19 cellular contexts compared by ENCODE assay signal in the genomic region with DNA sequence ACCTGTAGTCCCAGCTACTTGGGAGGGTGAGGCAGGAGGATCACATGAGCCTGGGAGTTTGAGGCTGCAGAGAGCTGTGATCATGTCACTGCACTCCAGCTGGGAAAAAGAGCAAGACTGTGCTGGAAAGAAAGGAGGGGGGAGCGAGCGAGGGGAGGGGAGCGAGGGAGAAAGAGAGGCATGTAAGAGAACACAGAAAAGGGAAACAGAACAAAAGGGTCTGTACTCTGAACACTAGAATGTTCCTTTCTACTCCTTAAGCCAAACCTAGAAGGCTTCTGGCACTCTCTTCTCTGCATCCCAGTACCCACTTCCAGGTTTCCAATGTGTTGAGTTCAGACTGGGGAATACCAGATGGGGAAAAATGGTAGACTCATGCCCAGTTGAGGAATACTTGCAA. TPM values are rescaled to one million over a fixed set of nuclear protein-coding genes. Genes with fewer than 3 reads are reported as not detected.
DNase-seq lines count a peak whose midpoint lies in the region; ATAC-seq and TF ChIP-seq lines count a peak whose summit lies in the region.
"Had no signal": no experiment of that assay in that cellular context is flagged by ENCODE, and none has a peak within 500 bp of the region (broad histone marks: within the 10 kb centered on the region; RNA-seq: fewer than 3 reads in every experiment).

No MANE protein-coding gene starts in this region.

- H3K27ac Mint-ChIP-seq in CD4-positive, alpha-beta memory T cell: peak overlapping the region; percentile 85 to 100 (median 96)
- H3K27ac Mint-ChIP-seq in activated T-helper 2 cell treated with anti-CD3 and anti-CD28 coated beads, Interferon-gamma antibody, Interleukin-2, Interleukin-4, amounts not matched to agents 10 μg/mL and 5 μg/mL and 100 μg/mL, durations not matched to agents 14 hours and 24 hours and 36 hours: peak overlapping the region; percentile 99

- TF ChIP-seq CTCF in SK-N-SH (IDR thresholded peaks at IDR 0.05): no peak

- H3K9me3 ChIP-seq in BLaER1 (no peaks in the 10 kb centered on the region), SK-N-SH (no peaks in the 10 kb centered on the region)
- H3K9me3 ChIP-seq in CD4-positive, alpha-beta memory T cell (ENCODE audit: control insufficient read depth in 1 of 2, low read length in 2 of 2): no peaks in the 10 kb centered on the region
- H3K9me3 ChIP-seq: BE2C, gastroesophageal sphincter had no signal

- WGBS in SK-N-SH (ENCODE audit: low lambda C conversion rate): 92% methylated on average over 3 of the region's 3 CpGs

- H3K9me3 Mint-ChIP-seq in CD4-positive, alpha-beta memory T cell: peaks cover 0 to 2% (median 0%) of the 10 kb centered on the region in 8 donors
- no peaks in the 10 kb centered on the region for H3K9me3 Mint-ChIP-seq in activated T-helper 2 cell treated with anti-CD3 and anti-CD28 coated beads, Interferon-gamma antibody, Interleukin-2, Interleukin-4, amounts not matched to agents 10 μg/mL and 5 μg/mL and 100 μg/mL, durations not matched to agents 14 hours and 24 hours and 36 hours

- in situ Hi-C loops in ACHN (cut with HindIII; ENCODE audit: low pct_ligation_motif_present, low pct_unique_long_range_greater_than_20kb, low sequenced_read_pairs): no loop called here

- H3K4me2 ChIP-seq in BLaER1: peak overlapping the region; percentile 93
- no peak overlapping the region for H3K4me2 ChIP-seq in SK-N-SH

- no peaks in the 10 kb centered on the region for H3K27me3 ChIP-seq in BLaER1
- H3K27me3 ChIP-seq in CD4-positive, alpha-beta memory T cell (ENCODE audit: insufficient read depth, low read length): no peaks in the 10 kb centered on the region
- H3K27me3 ChIP-seq in SK-N-SH (ENCODE audit: insufficient read depth): no peaks in the 10 kb centered on the region
- H3K27me3 ChIP-seq: BE2C, gastroesophageal sphincter had no signal

- no peaks in the 10 kb centered on the region for H3F3A ChIP-seq in SK-N-SH (replicated peaks; ENCODE audit: insufficient read depth)

- peaks cover 83 to 100% (median 95%) of the 10 kb centered on the region in 4 donors for H3K4me1 Mint-ChIP-seq in CD4-positive, alpha-beta memory T cell
- peaks cover 92% of the 10 kb centered on the region for H3K4me1 Mint-ChIP-seq in activated T-helper 2 cell treated with anti-CD3 and anti-CD28 coated beads, Interferon-gamma antibody, Interleukin-2, Interleukin-4, amounts not matched to agents 10 μg/mL and 5 μg/mL and 100 μg/mL, durations not matched to agents 14 hours and 24 hours and 36 hours (ENCODE audit: low read depth)

- peaks cover 99% of the 10 kb centered on the region for H4K20me1 ChIP-seq in BLaER1
- H4K20me1 ChIP-seq in SK-N-SH (ENCODE audit: insufficient read depth): no peaks in the 10 kb centered on the region

- CTCF ChIA-PET in CD4-positive, alpha-beta memory T cell (lab: Charles Lee; ENCODE audit: partially characterized antibody): interaction anchor here (0.9 to 2.4 kb wide), 9 partner anchors 8 to 86 kb away, joined by 3 to 16 read pairs (median 4); no protein-coding TSS in a partner anchor
- CTCF ChIA-PET in SK-N-SH (lab: Yijun Ruan, JAX): interaction anchor here (1.0 to 1.4 kb wide), 2 partner anchors 15 to 22 kb away, joined by 3 to 4 read pairs; no protein-coding TSS in a partner anchor

- H3K4me3 Mint-ChIP-seq in CD4-positive, alpha-beta memory T cell: peak overlapping the region in 6 of 8 donors; percentile 43 to 85 (median 79)
- no peak overlapping the region for H3K4me3 Mint-ChIP-seq in activated T-helper 2 cell treated with anti-CD3 and anti-CD28 coated beads, Interferon-gamma antibody, Interleukin-2, Interleukin-4, amounts not matched to agents 10 μg/mL and 5 μg/mL and 100 μg/mL, durations not matched to agents 14 hours and 24 hours and 36 hours (ENCODE audit: low read depth)

- H3K4me1 ChIP-seq in BLaER1: peaks cover 75% of the 10 kb centered on the region
- peaks cover 100% of the 10 kb centered on the region for H3K4me1 ChIP-seq in CD4-positive, alpha-beta memory T cell (ENCODE audit: insufficient read depth, low read length)
- H3K4me1 ChIP-seq in SK-N-SH (ENCODE audit: control insufficient read depth in 1 of 2, insufficient read depth in 2 of 2, low read depth in 1 of 2, low read length in 1 of 2): peaks cover 0 to 19% of the 10 kb centered on the region in 2 experiments; a peak in 1 of 4 replicates
- H3K4me1 ChIP-seq: BE2C, gastroesophageal sphincter had no signal

- H3K9ac ChIP-seq in BLaER1 (no peak overlapping the region), SK-N-SH (no peak overlapping the region)

- TF ChIP-seq EP300 in SK-N-SH (IDR thresholded peaks at IDR 0.05; ENCODE audit: borderline replicate concordance in 1 of 2, low read depth in 1 of 2, low read length in 1 of 2): no peak

- H3K4me3 ChIP-seq in BLaER1: no peak overlapping the region
- peak overlapping the region in 1 of 2 donors; percentile 21 for H3K4me3 ChIP-seq in CD4-positive, alpha-beta memory T cell (ENCODE audit: low read length in 2 of 2)
- H3K4me3 ChIP-seq in SK-N-SH (ENCODE audit: low read depth in 2 of 2, low read length in 1 of 2): no peak overlapping the region
- H3K4me3 ChIP-seq: gastroesophageal sphincter, K562, skin epidermis had no signal

- POLR2A ChIA-PET in CD4-positive, alpha-beta memory T cell (lab: Charles Lee; ENCODE audit: partially characterized antibody): interaction anchor here (0.9 to 26.8 kb wide), 13 partner anchors 3 to 86 kb away, joined by 3 to 609 read pairs (median 5); no protein-coding TSS in a partner anchor
- POLR2A ChIA-PET in SK-N-SH (lab: Yijun Ruan, JAX): no interaction called here

- H3K27me3 Mint-ChIP-seq in CD4-positive, alpha-beta memory T cell: no peaks in the 10 kb centered on the region
- no peaks in the 10 kb centered on the region for H3K27me3 Mint-ChIP-seq in activated T-helper 2 cell treated with anti-CD3 and anti-CD28 coated beads, Interferon-gamma antibody, Interleukin-2, Interleukin-4, amounts not matched to agents 10 μg/mL and 5 μg/mL and 100 μg/mL, durations not matched to agents 14 hours and 24 hours and 36 hours (ENCODE audit: low read depth)

- ATAC-seq in HG03457 (IDR thresholded peaks at IDR 0.05; ENCODE audit: unreplicated experiment): no peak
- ATAC-seq: gastroesophageal sphincter, K562, left ventricle myocardium superior had no signal

- H3K36me3 Mint-ChIP-seq in CD4-positive, alpha-beta memory T cell: peaks cover 30 to 62% of the 10 kb centered on the region in 2 donors
- peaks cover 80% of the 10 kb centered on the region for H3K36me3 Mint-ChIP-seq in activated T-helper 2 cell treated with anti-CD3 and anti-CD28 coated beads, Interferon-gamma antibody, Interleukin-2, Interleukin-4, amounts not matched to agents 10 μg/mL and 5 μg/mL and 100 μg/mL, durations not matched to agents 14 hours and 24 hours and 36 hours (ENCODE audit: low read depth)

- no peak for TF ChIP-seq RAD21 in SK-N-SH (IDR thresholded peaks at IDR 0.05; ENCODE audit: low read length)

- H3K27ac ChIP-seq in BLaER1 (no peak overlapping the region), SK-N-SH (ENCODE audit: low read depth in 2 of 2, low read length in 1 of 2) (no peak overlapping the region)
- H3K27ac ChIP-seq in CD4-positive, alpha-beta memory T cell (ENCODE audit: low read depth, low read length): peak overlapping the region; percentile 73
- H3K27ac ChIP-seq: gastroesophageal sphincter had no signal

- H3K36me3 ChIP-seq in BLaER1: peaks cover 63% of the 10 kb centered on the region
- peaks cover 4% of the 10 kb centered on the region for H3K36me3 ChIP-seq in CD4-positive, alpha-beta memory T cell (ENCODE audit: insufficient read depth, low read length)
- no peaks in the 10 kb centered on the region for H3K36me3 ChIP-seq in SK-N-SH (replicated peaks in 1 of 2; ENCODE audit: control insufficient read depth in 1 of 2, insufficient read depth in 2 of 2, low read length in 1 of 2)
- H3K36me3 ChIP-seq: BE2C, gastroesophageal sphincter had no signal

- no peak for DNase-seq in CD4-positive, alpha-beta memory T cell
- DNase-seq in activated T-helper 2 cell treated with anti-CD3 and anti-CD28 coated beads, Interferon-gamma antibody, Interleukin-2, Interleukin-4, amounts not matched to agents 10 μg/mL and 5 μg/mL and 100 μg/mL, durations not matched to agents 14 hours and 24 hours and 36 hours (ENCODE audit: low spot score): no peak
- peak; percentile 59 for DNase-seq in medulla oblongata (ENCODE audit: extremely low spot score)
- no peak for DNase-seq in SK-N-SH
- no peak for DNase-seq in ACHN
- no peak for DNase-seq in NCI-H2196 treated with DMSO at 0.1 percent for 48 hours (lab: John Stamatoyannopoulos, UW; ENCODE audit: unreplicated experiment)
- DNase-seq: activated CD4-positive, alpha-beta T cell treated with anti-CD3 and anti-CD28 coated beads, Interleukin-2, amount 50 U/mL, for 4 hours; BE2C; DMS79 treated with DMSO at 0.1 percent for 48 hours; left ventricle myocardium superior; NCI-H2081 treated with DMSO at 0.1 percent for 48 hours; NCI-H524 treated with DMSO at 0.1 percent for 48 hours; OCI-M1; trophoblast cell had no signal

- intact Hi-C loops in CD4-positive, alpha-beta memory T cell (cut with micrococcal nuclease): loop anchor here (5.0 to 10.0 kb wide), 2 partner anchors 41 to 148 kb away; a partner anchor contains a TSS
- intact Hi-C loops in activated T-helper 2 cell treated with anti-CD3 and anti-CD28 coated beads, Interferon-gamma antibody, Interleukin-2, Interleukin-4, amounts not matched to agents 10 μg/mL and 5 μg/mL and 100 μg/mL, durations not matched to agents 14 hours and 24 hours and 36 hours (cut with micrococcal nuclease): loop anchor here (10.0 kb wide), 1 partner anchor 282 kb away; no protein-coding TSS in a partner anchor

- no peaks in the 10 kb centered on the region for H3K79me2 ChIP-seq in SK-N-SH (ENCODE audit: insufficient read depth)

- no peaks in the 10 kb centered on the region for H3K9me2 ChIP-seq in SK-N-SH

- no peak overlapping the region for H2AFZ ChIP-seq in SK-N-SH (ENCODE audit: low read depth)

TF ChIP-seq in SK-N-SH, 30 proteins besides CTCF, POLR2A, EP300 and RAD21 (continues in another document):
- no peak for TF ChIP-seq SIN3A (IDR thresholded peaks at IDR 0.05; ENCODE audit: borderline replicate concordance, low read depth, low read length)
- no peak for TF ChIP-seq NFIC (IDR thresholded peaks at IDR 0.05; ENCODE audit: borderline replicate concordance)
- TF ChIP-seq RFX5 (IDR thresholded peaks at IDR 0.05; ENCODE audit: low read length): no peak
- TF ChIP-seq, protein P1, sequence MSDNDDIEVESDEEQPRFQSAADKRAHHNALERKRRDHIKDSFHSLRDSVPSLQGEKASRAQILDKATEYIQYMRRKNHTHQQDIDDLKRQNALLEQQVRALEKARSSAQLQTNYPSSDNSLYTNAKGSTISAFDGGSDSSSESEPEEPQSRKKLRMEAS (IDR thresholded peaks at IDR 0.05; ENCODE audit: low read depth): no peak

RNA-seq across cellular contexts. Expression of a gene that starts 35.1 kb away (rescaled TPM):
- 100 to 1,000 TPM; 393 to 410 TPM for total RNA-seq in CD4-positive, alpha-beta memory T cell
- 100 to 1,000 TPM in 1 of 2 donors, 10 to 100 TPM in 1; 49.5 to 166 TPM for polyA plus RNA-seq in CD4-positive, alpha-beta memory T cell
- 317 and 330 TPM in 2 replicates for total RNA-seq in activated T-helper 2 cell treated with anti-CD3 and anti-CD28 coated beads, Interferon-gamma antibody, Interleukin-2, Interleukin-4, amounts not matched to agents 10 μg/mL and 5 μg/mL and 100 μg/mL, durations not matched to agents 14 hours and 24 hours and 36 hours
- polyA plus RNA-seq in SK-N-SH (2012; rRNA removed): 2.1 and 4.8 TPM in 2 replicates
- polyA plus RNA-seq in SK-N-SH (2012; cell fraction: cytosol; rRNA removed): 2.4 and 3.7 TPM in 2 replicates
- polyA plus RNA-seq in SK-N-SH (2012; cell fraction: nucleus; rRNA removed): 12.9 and 17.9 TPM in 2 replicates
